19 cellular contexts compared by ENCODE assay signal in the genomic region with DNA sequence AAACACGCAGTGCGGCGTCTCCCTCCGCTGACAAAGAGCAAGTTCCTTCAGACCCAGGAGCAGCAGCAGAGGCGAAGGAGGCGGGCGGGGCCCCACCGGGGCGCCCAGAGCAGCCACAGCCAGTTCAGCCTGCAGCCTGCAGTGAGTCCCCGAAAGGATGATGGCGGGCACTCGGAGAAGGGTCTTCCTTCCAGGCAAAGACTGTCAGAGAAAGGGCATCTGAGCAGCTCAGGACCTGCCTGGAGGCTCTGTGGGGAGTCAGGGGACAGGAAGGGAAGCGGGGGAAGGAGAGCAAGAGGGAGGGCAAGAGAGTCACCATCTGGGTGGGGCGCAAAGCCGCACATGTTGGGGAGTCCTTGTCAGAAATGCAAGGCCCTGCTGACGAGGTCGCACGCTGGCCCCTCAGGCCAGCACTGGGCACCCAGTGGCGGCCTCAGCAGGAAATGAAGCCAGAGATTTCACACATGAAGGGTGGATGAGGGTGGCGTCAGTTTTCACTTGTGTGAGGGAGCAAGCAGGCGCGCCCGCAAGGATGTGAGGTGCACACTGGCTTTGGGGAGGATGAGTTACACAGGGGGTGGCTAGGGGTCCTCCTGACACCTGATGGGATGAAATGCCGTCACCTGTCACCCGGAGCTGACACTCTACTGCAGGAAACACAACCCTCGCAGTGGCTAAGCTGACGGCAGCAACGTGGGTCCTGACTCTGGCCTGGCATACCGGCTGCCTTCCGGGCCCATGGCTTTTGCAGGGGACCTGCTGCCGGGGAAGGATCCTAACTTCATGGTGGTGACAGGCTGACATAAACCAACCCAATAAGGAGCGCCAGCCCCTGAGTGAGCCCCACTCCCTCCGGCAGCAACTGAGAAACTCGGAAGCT. TPM values are rescaled to one million over a fixed set of nuclear protein-coding genes. Genes with fewer than 3 reads are reported as not detected.
A peak's percentile ranks its signal among the peaks of the same experiment; 100 is the strongest.
DNase-seq lines count a peak whose midpoint lies in the region; ATAC-seq, FAIRE-seq and TF ChIP-seq lines count a peak whose summit lies in the region.
"Had no signal": no experiment of that assay in that cellular context is flagged by ENCODE, and none has a peak within 500 bp of the region (broad histone marks: within the 10 kb centered on the region; RNA-seq: fewer than 3 reads in every experiment).

No MANE protein-coding gene starts in this region.

- H3K27me3 ChIP-seq in K562 (ENCODE audit: control insufficient read depth in 2 of 2, insufficient read depth in 2 of 2, low read length in 2 of 2) (no peaks in the 10 kb centered on the region), spleen (replicated peaks in 1 of 7) (no peaks in the 10 kb centered on the region), esophagus muscularis mucosa (no peaks in the 10 kb centered on the region)

- H3K4me3 ChIP-seq in K562 = no peak overlapping the region
- no peak overlapping the region for H3K4me3 ChIP-seq in kidney (ENCODE audit: low read length in 2 of 2)
- no peak overlapping the region for H3K4me3 ChIP-seq in spleen
- H3K4me3 ChIP-seq in esophagus muscularis mucosa = no peak overlapping the region
- H3K4me3 ChIP-seq: SK-N-MC had no signal

- TF ChIP-seq EP300 in K562 (IDR thresholded peaks at IDR 0.05; ENCODE audit: low read length) (no peak), esophagus muscularis mucosa (IDR thresholded peaks at IDR 0.05) (no peak)

- BruUV-seq in K562 (replicated peaks; lab: Mats Ljungman, UMichigan) = no TSS peak

- peaks cover 5% of the 10 kb centered on the region for H3K9me1 ChIP-seq in K562 (ENCODE audit: control insufficient read depth, insufficient read depth, low read length)

- no peaks in the 10 kb centered on the region for H3K27me3 Mint-ChIP-seq in activated naive CD8-positive, alpha-beta T cell treated with anti-CD3 and anti-CD28 coated beads, Interleukin-2, amount 50 U/mL, for 24 hours
- H3K27me3 Mint-ChIP-seq in activated naive CD8-positive, alpha-beta T cell treated with anti-CD3 and anti-CD28 coated beads for 36 hours = no peaks in the 10 kb centered on the region

- CTCF ChIA-PET in K562 (lab: Yijun Ruan, JAX; ENCODE audit: low intra/inter-chr PET ratio) = interaction anchor here (0.8 kb wide), 1 partner anchor 65 kb away, joined by 4 read pairs; no protein-coding TSS in a partner anchor

- POLR2A ChIA-PET in K562 (lab: Yijun Ruan, JAX) = interaction anchor here (0.7 to 1.4 kb wide), 5 partner anchors 11 to 15 kb away, joined by 3 to 5 read pairs (median 3); no protein-coding TSS in a partner anchor

- DNase-seq in activated naive CD8-positive, alpha-beta T cell treated with anti-CD3 and anti-CD28 coated beads, Interleukin-2, amount 50 U/mL, for 24 hours = no peak
- DNase-seq in activated naive CD8-positive, alpha-beta T cell treated with anti-CD3 and anti-CD28 coated beads for 36 hours = no peak
- no peak for DNase-seq in K562 (ENCODE audit: extremely low read depth in 1 of 4, low spot score in 3 of 4)
- DNase-seq in kidney = peak; percentile 61
- DNase-seq in spleen = peak; percentile 62
- DNase-seq in esophagus muscularis mucosa (ENCODE audit: extremely low spot score) = no peak
- no peak for DNase-seq in midbrain (lab: John Stamatoyannopoulos, UW)
- DNase-seq: DMS 273 treated with DMSO at 0.1 percent for 48 hours; NCI-H1092; NCI-H2107; NCI-H226; NCI-H526 treated with DMSO at 0.1 percent for 48 hours; NK-92 treated with Interleukin-12 subunit alpha and Interleukin-12 subunit beta, amount 100 ng/mL, for 24 hours had no signal

- FAIRE-seq in K562 (lab: Jason Lieb, UNC) (no peak), kidney (lab: Jason Lieb, UNC) (no peak)

- peak overlapping the region in 1 of 2 experiments; percentile 77; a peak in 2 of 4 replicates for H3K9ac ChIP-seq in K562 (ENCODE audit: insufficient read depth in 1 of 2, low read depth in 2 of 2, low read length in 2 of 2)
- H3K9ac ChIP-seq in kidney (ENCODE audit: low read length in 2 of 2) = no peak overlapping the region
- H3K9ac ChIP-seq: KMS-11 had no signal

- ATAC-seq in activated naive CD8-positive, alpha-beta T cell treated with anti-CD3 and anti-CD28 coated beads, Interleukin-2, amount 50 U/mL, for 24 hours = no peak
- ATAC-seq in K562 (no peak), esophagus mucosa (no peak)
- ATAC-seq: HCT116 had no signal

- no peak overlapping the region for H3K4me3 Mint-ChIP-seq in activated naive CD8-positive, alpha-beta T cell treated with anti-CD3 and anti-CD28 coated beads, Interleukin-2, amount 50 U/mL, for 24 hours
- H3K4me3 Mint-ChIP-seq in activated naive CD8-positive, alpha-beta T cell treated with anti-CD3 and anti-CD28 coated beads for 36 hours = no peak overlapping the region

- TF ChIP-seq CTCF in K562 (IDR thresholded peaks at IDR 0.05 in 2 of 3, conservative IDR thresholded peaks at IDR 0.05 in 1 of 3; ENCODE audit: insufficient read depth in 2 of 3, low read depth in 1 of 3, low read length in 3 of 3) (no peak), kidney (IDR thresholded peaks at IDR 0.05; ENCODE audit: borderline replicate concordance, extremely low read depth, insufficient read depth) (no peak), spleen (IDR thresholded peaks at IDR 0.05 in 8 of 11, conservative IDR thresholded peaks at IDR 0.05 in 3 of 11) (no peak), esophagus muscularis mucosa (IDR thresholded peaks at IDR 0.05) (no peak)

- TF ChIP-seq RAD21 in K562 (CRISPR knock-in tag; conservative IDR thresholded peaks at IDR 0.05 in 1 of 2, IDR thresholded peaks at IDR 0.05 in 1 of 2) = no peak

- peaks cover 26% of the 10 kb centered on the region for H3K36me3 Mint-ChIP-seq in activated naive CD8-positive, alpha-beta T cell treated with anti-CD3 and anti-CD28 coated beads, Interleukin-2, amount 50 U/mL, for 24 hours (ENCODE audit: low read depth)
- H3K36me3 Mint-ChIP-seq in activated naive CD8-positive, alpha-beta T cell treated with anti-CD3 and anti-CD28 coated beads for 36 hours = peaks cover 20% of the 10 kb centered on the region

- peaks cover 37% of the 10 kb centered on the region for H3K4me1 Mint-ChIP-seq in activated naive CD8-positive, alpha-beta T cell treated with anti-CD3 and anti-CD28 coated beads, Interleukin-2, amount 50 U/mL, for 24 hours
- H3K4me1 Mint-ChIP-seq in activated naive CD8-positive, alpha-beta T cell treated with anti-CD3 and anti-CD28 coated beads for 36 hours = peaks cover 23% of the 10 kb centered on the region

- H3K27ac Mint-ChIP-seq in activated naive CD8-positive, alpha-beta T cell treated with anti-CD3 and anti-CD28 coated beads, Interleukin-2, amount 50 U/mL, for 24 hours = peak overlapping the region; percentile 11
- no peak overlapping the region for H3K27ac Mint-ChIP-seq in activated naive CD8-positive, alpha-beta T cell treated with anti-CD3 and anti-CD28 coated beads for 36 hours

- peaks cover 66% of the 10 kb centered on the region for H3K79me2 ChIP-seq in K562 (ENCODE audit: control insufficient read depth, insufficient read depth, low read length)

- no peak overlapping the region for H3K4me2 ChIP-seq in K562 (ENCODE audit: insufficient read depth, low read length)
- H3K4me2 ChIP-seq: KMS-11 had no signal

- no peak overlapping the region for H3K27ac ChIP-seq in K562 (ENCODE audit: extremely low read depth, low read depth, low read length)
- H3K27ac ChIP-seq in kidney (ENCODE audit: low read depth in 2 of 2, low read length in 2 of 2) = no peak overlapping the region
- no peak overlapping the region for H3K27ac ChIP-seq in spleen
- H3K27ac ChIP-seq in esophagus muscularis mucosa (replicated peaks in 1 of 4) = no peak overlapping the region
- H3K27ac ChIP-seq: 22Rv1, KMS-11, SK-N-MC had no signal

- H2AFZ ChIP-seq in K562 (ENCODE audit: low read depth, low read length) = no peak overlapping the region

- H3K9me3 Mint-ChIP-seq in activated naive CD8-positive, alpha-beta T cell treated with anti-CD3 and anti-CD28 coated beads, Interleukin-2, amount 50 U/mL, for 24 hours = no peaks in the 10 kb centered on the region
- no peaks in the 10 kb centered on the region for H3K9me3 Mint-ChIP-seq in activated naive CD8-positive, alpha-beta T cell treated with anti-CD3 and anti-CD28 coated beads for 36 hours

- intact Hi-C loops in K562 (cut with micrococcal nuclease) = no loop called here
- intact Hi-C loops in kidney (cut with DNase I) = no loop called here
- intact Hi-C loops in spleen (cut with DNase I; ENCODE audit: low total_unique reads) = no loop called here
- intact Hi-C loops in esophagus muscularis mucosa (cut with DNase I) = loop anchor here (10.0 kb wide), 1 partner anchor 105 kb away; no protein-coding TSS in a partner anchor

- H3K4me1 ChIP-seq in K562 (replicated peaks in 1 of 2; ENCODE audit: control insufficient read depth in 2 of 2, insufficient read depth in 2 of 2, low read length in 2 of 2) (peaks cover 19 to 54% of the 10 kb centered on the region in 2 experiments), kidney (ENCODE audit: control insufficient read depth in 1 of 2, insufficient read depth in 1 of 2, low read depth in 1 of 2, low read length in 2 of 2) (peaks cover 0 to 6% of the 10 kb centered on the region in 2 donors), spleen (peaks cover 16 to 80% (median 49%) of the 10 kb centered on the region in 6 donors), esophagus muscularis mucosa (peaks cover 22 to 72% (median 47%) of the 10 kb centered on the region in 4 donors)

- TF ChIP-seq POLR2A in K562 (conservative IDR thresholded peaks at IDR 0.05) = no peak
- TF ChIP-seq POLR2A in spleen (IDR thresholded peaks at IDR 0.05) = no peak
- TF ChIP-seq POLR2A in esophagus muscularis mucosa (IDR thresholded peaks at IDR 0.05; ENCODE audit: low read depth) = no peak

- peaks cover 77% of the 10 kb centered on the region for H3K36me3 ChIP-seq in K562 (ENCODE audit: control insufficient read depth, insufficient read depth, low read length)
- peaks cover 3 to 7% of the 10 kb centered on the region in 2 donors for H3K36me3 ChIP-seq in kidney (ENCODE audit: control insufficient read depth in 1 of 2, insufficient read depth in 2 of 2, low read length in 2 of 2)
- peaks cover 0 to 90% (median 37%) of the 10 kb centered on the region in 6 donors for H3K36me3 ChIP-seq in spleen
- peaks cover 14 to 81% (median 43%) of the 10 kb centered on the region in 4 donors for H3K36me3 ChIP-seq in esophagus muscularis mucosa

- WGBS in K562 (ENCODE audit: insufficient coverage, low coverage, missing lambda C conversion rate) = 92% methylated on average over 34 of the region's 34 CpGs
- WGBS in spleen, 5 donors = 88 to 94% (median 90%) methylated on average over 22 to 34 of the region's 34 CpGs
- WGBS in esophagus muscularis mucosa = 90% methylated on average over 32 of the region's 34 CpGs

- in situ Hi-C loops in K562 (cut with MboI) = no loop called here

- H4K20me1 ChIP-seq in K562 (replicated peaks; ENCODE audit: control insufficient read depth, insufficient read depth, low read length) = peaks cover 18% of the 10 kb centered on the region; the same call in 1 of the 2 replicates

- no peaks in the 10 kb centered on the region for H3K9me3 ChIP-seq in K562 (replicated peaks; ENCODE audit: control insufficient read depth, insufficient read depth, low read depth, low read length)
- no peaks in the 10 kb centered on the region for H3K9me3 ChIP-seq in kidney (ENCODE audit: control insufficient read depth in 1 of 2, low read length in 2 of 2)
- H3K9me3 ChIP-seq in spleen = no peaks in the 10 kb centered on the region
- no peaks in the 10 kb centered on the region for H3K9me3 ChIP-seq in esophagus muscularis mucosa

RNA-seq across cellular contexts. Expression of gene LRRC47, which starts 6.6 kb away (rescaled TPM):
- 10 to 100 TPM; 47.5 to 57.5 TPM for total RNA-seq in activated naive CD8-positive, alpha-beta T cell treated with anti-CD3 and anti-CD28 coated beads for 36 hours
- 34.3 and 41.1 TPM in 2 replicates for total RNA-seq in K562 (2011; cell fraction: chromatin; rRNA removed; ENCODE audit: low replicate concordance)
- 26.5 and 28.3 TPM in 2 replicates for total RNA-seq in K562 (2011; cell fraction: nucleolus; rRNA removed)
- total RNA-seq in K562 (2011; cell fraction: nucleoplasm; rRNA removed) = 21.3 and 26.0 TPM in 2 replicates
- total RNA-seq in K562 (2014; rRNA removed) (44.3 and 45.5 TPM in 2 replicates), K562 (2014; rRNA removed; fragmentation: Illumina TruSeq; extraction: Trizol) (40.8 and 43.7 TPM in 2 replicates), K562 (2015; rRNA removed; fragmentation: Illumina TruSeq; extraction: Trizol) (33.5 and 35.1 TPM in 2 replicates), K562 (2021) (68.0 and 68.5 TPM in 2 replicates), kidney (42.4 TPM), spleen (10 to 100 TPM; 24.1 to 39.0 (median 28.3) TPM), esophagus mucosa (38.6 TPM), esophagus muscularis mucosa (10 to 100 TPM; 34.1 to 51.6 (median 44.1) TPM)
- polyA plus RNA-seq in K562 (2011; rRNA removed) (34.2 and 45.2 TPM in 2 replicates), K562 (2014; fragmentation: Illumina TruSeq; extraction: Trizol) (36.6 and 48.7 TPM in 2 replicates), K562 (2014; fragmentation: Nextera tagmentation; extraction: Ambion mirVana) (1 to 10 TPM; 4.6 to 5.3 TPM), K562 (2014; rRNA removed) (30.6 and 35.9 TPM in 2 replicates), kidney (ENCODE audit: insufficient read depth, low read depth, low replicate concordance) (28.8 TPM), spleen (10 to 100 TPM; 12.5 to 21.4 (median 18.1) TPM)
- polyA plus RNA-seq in K562 (2011; cell fraction: cytosol; rRNA removed) = 20.3 and 23.8 TPM in 2 replicates
- 24.3 and 29.5 TPM in 2 replicates for polyA plus RNA-seq in K562 (2011; cell fraction: nucleus; rRNA removed)
- polyA plus RNA-seq in K562 (2012) = 29.3 and 57.5 TPM in 2 replicates
- polyA minus RNA-seq in K562 (2011; rRNA and poly(A)+ RNA removed) = 22.8 and 40.7 TPM in 2 replicates
- polyA minus RNA-seq in K562 (2011; cell fraction: cytosol; rRNA and poly(A)+ RNA removed) = 12.9 and 21.0 TPM in 2 replicates
- polyA minus RNA-seq in K562 (2011; cell fraction: nucleus; rRNA and poly(A)+ RNA removed) = 8.6 and 10.7 TPM in 2 replicates

RNA-seq across cellular contexts. Expression of gene SMIM1, which starts 17.1 kb away (rescaled TPM):
- total RNA-seq in activated naive CD8-positive, alpha-beta T cell treated with anti-CD3 and anti-CD28 coated beads for 36 hours = 1 to 10 TPM; 1.5 to 1.8 TPM
- total RNA-seq in K562 (2011; cell fraction: chromatin; rRNA removed; ENCODE audit: low replicate concordance) = 5.3 and 30.5 TPM in 2 replicates
- total RNA-seq in K562 (2011; cell fraction: nucleolus; rRNA removed) = 40.4 and 40.7 TPM in 2 replicates
- 9.1 and 19.0 TPM in 2 replicates for total RNA-seq in K562 (2011; cell fraction: nucleoplasm; rRNA removed)
- 85.6 and 123 TPM in 2 replicates for total RNA-seq in K562 (2014; rRNA removed)
- total RNA-seq in K562 (2014; rRNA removed; fragmentation: Illumina TruSeq; extraction: Trizol) = 1.8 and 2.3 TPM in 2 replicates
- 31.5 and 44.3 TPM in 2 replicates for total RNA-seq in K562 (2015; rRNA removed; fragmentation: Illumina TruSeq; extraction: Trizol)
- total RNA-seq in K562 (2021) = 125 and 150 TPM in 2 replicates
- polyA plus RNA-seq in K562 (2011; rRNA removed) = 9.2 and 18.1 TPM in 2 replicates
- 36.5 and 175 TPM in 2 replicates for polyA plus RNA-seq in K562 (2011; cell fraction: cytosol; rRNA removed)
- 13.1 and 20.5 TPM in 2 replicates for polyA plus RNA-seq in K562 (2011; cell fraction: nucleus; rRNA removed)
- 41.4 and 55.0 TPM in 2 replicates for polyA plus RNA-seq in K562 (2012)
- 5.0 and 24.5 TPM in 2 replicates for polyA plus RNA-seq in K562 (2014; fragmentation: Illumina TruSeq; extraction: Trizol)
- polyA plus RNA-seq in K562 (2014; fragmentation: Nextera tagmentation; extraction: Ambion mirVana) = 10 to 100 TPM; 11.1 to 24.3 TPM
- 60.6 and 93.3 TPM in 2 replicates for polyA plus RNA-seq in K562 (2014; rRNA removed)
- 1.9 and 3.0 TPM in 2 replicates for polyA minus RNA-seq in K562 (2011; rRNA and poly(A)+ RNA removed)
- polyA minus RNA-seq in K562 (2011; cell fraction: cytosol; rRNA and poly(A)+ RNA removed) = 41.1 and 43.1 TPM in 2 replicates
- polyA minus RNA-seq in K562 (2011; cell fraction: nucleus; rRNA and poly(A)+ RNA removed) = 43.8 and 48.5 TPM in 2 replicates
- 7.0 TPM for total RNA-seq in kidney
- polyA plus RNA-seq in kidney (ENCODE audit: insufficient read depth, low read depth, low replicate concordance) = 49.5 TPM
- total RNA-seq in spleen = 10 to 100 TPM in 2 of 7 donors, 1 to 10 TPM in 4, not detected in 1; 3.5 to 12.7 (median 5.1) TPM
- polyA plus RNA-seq in spleen = 1 to 10 TPM; 2.0 to 4.7 (median 4.0) TPM
- total RNA-seq in esophagus mucosa = 1.5 TPM
- 10 to 100 TPM; 10.5 to 16.3 (median 13.3) TPM for total RNA-seq in esophagus muscularis mucosa
- total RNA-seq: MCF 10A had no signal

RNA-seq across cellular contexts. Expression of gene CCDC27, which starts 37.4 kb away (rescaled TPM):
- total RNA-seq in activated naive CD8-positive, alpha-beta T cell treated with anti-CD3 and anti-CD28 coated beads for 36 hours = not detected
- total RNA-seq in K562 (2011; cell fraction: chromatin; rRNA removed; ENCODE audit: low replicate concordance) = not detected in 2 replicates
- not detected in 2 replicates for total RNA-seq in K562 (2011; cell fraction: nucleolus; rRNA removed)
- not detected in 2 replicates for total RNA-seq in K562 (2011; cell fraction: nucleoplasm; rRNA removed)
- total RNA-seq in K562 (2014; rRNA removed) = not detected in 2 replicates
- 0.04 TPM in 1 of 2 replicates, not detected in the other for total RNA-seq in K562 (2014; rRNA removed; fragmentation: Illumina TruSeq; extraction: Trizol)
- not detected in 2 replicates for total RNA-seq in K562 (2015; rRNA removed; fragmentation: Illumina TruSeq; extraction: Trizol)
- not detected in 2 replicates for total RNA-seq in K562 (2021)
- not detected in 2 replicates for polyA plus RNA-seq in K562 (2011; rRNA removed)
- polyA plus RNA-seq in K562 (2011; cell fraction: cytosol; rRNA removed) = not detected in 2 replicates
- not detected in 2 replicates for polyA plus RNA-seq in K562 (2011; cell fraction: nucleus; rRNA removed)
- 0.05 TPM in 1 of 2 replicates, not detected in the other for polyA plus RNA-seq in K562 (2012)
- not detected in 2 replicates for polyA plus RNA-seq in K562 (2014; fragmentation: Illumina TruSeq; extraction: Trizol)
- under 1 TPM in 1 of 2 experiments, not detected in 1; 0.01 TPM for polyA plus RNA-seq in K562 (2014; fragmentation: Nextera tagmentation; extraction: Ambion mirVana)
- not detected in 2 replicates for polyA plus RNA-seq in K562 (2014; rRNA removed)
- not detected in 2 replicates for polyA minus RNA-seq in K562 (2011; rRNA and poly(A)+ RNA removed)
- polyA minus RNA-seq in K562 (2011; cell fraction: cytosol; rRNA and poly(A)+ RNA removed) = not detected in 2 replicates
- not detected in 2 replicates for polyA minus RNA-seq in K562 (2011; cell fraction: nucleus; rRNA and poly(A)+ RNA removed)
- total RNA-seq in kidney = not detected
- polyA plus RNA-seq in kidney (ENCODE audit: insufficient read depth, low read depth, low replicate concordance) = not detected
- not detected for total RNA-seq in spleen
- polyA plus RNA-seq in spleen = not detected
- not detected for total RNA-seq in esophagus mucosa
- total RNA-seq in esophagus muscularis mucosa = not detected
- total RNA-seq: MCF 10A had no signal

Comparison
In these comparisons a context has a peak if more than half of its experiments do, and no peak if none do; other contexts are left out.
1. DNase-seq: peak in kidney (single experiment) and spleen (single experiment); none in activated naive CD8-positive, alpha-beta T cell treated with anti-CD3 and anti-CD28 coated beads, Interleukin-2, amount 50 U/mL, for 24 hours (single experiment), activated naive CD8-positive, alpha-beta T cell treated with anti-CD3 and anti-CD28 coated beads for 36 hours (single experiment), K562 (0 of 4), esophagus muscularis mucosa (single experiment) and midbrain (single experiment).